ENCODE assay signal across 2 cellular contexts in genomic region chr9:14633148-14633547, GRCh38.
TF ChIP-seq lines count a peak whose summit lies in the region.

No MANE protein-coding gene starts in this region.

TF ChIP-seq in GM23338, 12 proteins besides CTCF, POLR2A, EP300 and RAD21:
- TF ChIP-seq REST (IDR thresholded peaks at IDR 0.05; ENCODE audit: unreplicated experiment) (no peak), POLR2AphosphoS5 (IDR thresholded peaks at IDR 0.05; ENCODE audit: low read depth) (no peak), NANOG (IDR thresholded peaks at IDR 0.05; ENCODE audit: borderline replicate concordance) (no peak), ZNF462 (CRISPR knock-in tag; IDR thresholded peaks at IDR 0.05) (no peak), EZH2phosphoT487 (IDR thresholded peaks at IDR 0.05; ENCODE audit: unreplicated experiment) (no peak), CREB1 (CRISPR knock-in tag; IDR thresholded peaks at IDR 0.05; ENCODE audit: low read depth) (no peak), JUNB (IDR thresholded peaks at IDR 0.05; ENCODE audit: unreplicated experiment) (no peak), ZNF331 (CRISPR knock-in tag; IDR thresholded peaks at IDR 0.05; ENCODE audit: low read depth) (no peak), ETS1 (IDR thresholded peaks at IDR 0.05) (no peak), ZNF114 (CRISPR knock-in tag; IDR thresholded peaks at IDR 0.05) (no peak), STAT1 (IDR thresholded peaks at IDR 0.05; ENCODE audit: unreplicated experiment) (no peak), EZH2 (IDR thresholded peaks at IDR 0.05; ENCODE audit: low read depth, unreplicated experiment) (no peak)
TF ChIP-seq in GM23338: peak in this region for 0.

TF ChIP-seq in WTC11, 78 proteins besides CTCF, POLR2A, EP300 and RAD21 (continued from another document):
- TF ChIP-seq USF1 (CRISPR knock-in tag; IDR thresholded peaks at IDR 0.05) (no peak), ZNF423 (CRISPR knock-in tag; IDR thresholded peaks at IDR 0.05) (no peak), JAZF1 (CRISPR knock-in tag; IDR thresholded peaks at IDR 0.05) (no peak), RELA (CRISPR knock-in tag; IDR thresholded peaks at IDR 0.05; ENCODE audit: borderline replicate concordance) (no peak), FOXP4 (CRISPR knock-in tag; IDR thresholded peaks at IDR 0.05) (no peak), ZNF232 (CRISPR knock-in tag; IDR thresholded peaks at IDR 0.05) (no peak)
